In the genomic region with DNA sequence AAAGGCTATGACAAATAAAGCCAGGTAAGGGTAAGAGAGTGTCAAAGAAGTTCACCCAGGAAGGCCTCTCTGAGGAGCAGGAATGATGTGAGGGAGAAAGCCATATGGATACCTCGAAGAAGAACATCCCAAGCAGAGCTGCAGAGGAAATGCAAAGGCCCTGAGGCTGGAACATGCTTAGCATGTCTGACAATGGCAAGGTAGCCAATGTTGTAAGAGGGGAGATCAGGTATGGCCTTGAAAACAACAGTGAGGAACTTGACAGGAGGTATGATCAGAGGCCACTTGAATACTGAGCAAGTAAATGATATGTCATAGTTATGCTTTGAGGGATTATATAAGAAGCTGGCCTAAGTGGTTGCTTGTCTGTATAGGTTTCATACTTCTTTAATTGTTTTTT, we compare ENCODE assay signal across 12 cellular contexts. TPM values are rescaled to one million over a fixed set of nuclear protein-coding genes. Genes with fewer than 3 reads are reported as not detected.
DNase-seq lines count a peak whose midpoint lies in the region; ATAC-seq and TF ChIP-seq lines count a peak whose summit lies in the region.
"Had no signal": no experiment of that assay in that cellular context is flagged by ENCODE, and none has a peak within 500 bp of the region (broad histone marks: within the 10 kb centered on the region; RNA-seq: fewer than 3 reads in every experiment).

No MANE protein-coding gene starts in this region.

- peaks cover 5% of the 10 kb centered on the region for H3K79me2 ChIP-seq in mesendoderm (ENCODE audit: control insufficient read depth, insufficient read depth, low read length)
- H3K79me2 ChIP-seq: parathyroid adenoma had no signal

- POLR2A ChIA-PET in CD8-positive, alpha-beta memory T cell (lab: Charles Lee) = no interaction called here
- POLR2A ChIA-PET in T-cell (lab: Charles Lee) = no interaction called here

- H3K23ac ChIP-seq in mesendoderm (ENCODE audit: low read length) = no peak overlapping the region

- DNase-seq in AG10803 (ENCODE audit: low read depth) = no peak
- no peak for DNase-seq in CD8-positive, alpha-beta memory T cell
- DNase-seq in T-cell = no peak
- DNase-seq in mesendoderm = peak; percentile 44
- DNase-seq in NCI-H146 treated with DMSO at 0.1 percent for 48 hours (lab: John Stamatoyannopoulos, UW; ENCODE audit: unreplicated experiment) = no peak
- DNase-seq in SIG-M5 treated with dmso at 0.1 percent for 504 hours (lab: John Stamatoyannopoulos, UW; ENCODE audit: unreplicated experiment) = no peak
- DNase-seq in cerebellar nuclear complex (lab: John Stamatoyannopoulos, UW) = no peak
- DNase-seq: NCI-H1105, SJCRH30, spleen had no signal

- H3K27ac ChIP-seq in CD8-positive, alpha-beta memory T cell (ENCODE audit: low read depth, low read length) = no peak overlapping the region
- H3K27ac ChIP-seq in mesendoderm (ENCODE audit: low read depth, low read length) = no peak overlapping the region
- H3K27ac ChIP-seq: C4-2B, parathyroid adenoma, SJCRH30, spleen had no signal

- peaks cover 6% of the 10 kb centered on the region for H3K79me1 ChIP-seq in mesendoderm (ENCODE audit: low read length)

- H3K27ac Mint-ChIP-seq in CD8-positive, alpha-beta memory T cell = peak overlapping the region in 5 of 8 donors; percentile 6 to 48 (median 27)
- H3K27ac Mint-ChIP-seq in T-cell = peak overlapping the region; percentile 6 to 46

- no peak overlapping the region for H2AK5ac ChIP-seq in mesendoderm (ENCODE audit: low read length)

- WGBS in mesendoderm (ENCODE audit: extremely low coverage, insufficient coverage, low lambda C conversion rate) = no CpG with 5 or more reads among the region's 1 CpG

- CTCF ChIA-PET in CD8-positive, alpha-beta memory T cell (lab: Charles Lee) = no interaction called here
- CTCF ChIA-PET in T-cell (lab: Charles Lee) = no interaction called here

- H2BK120ac ChIP-seq in mesendoderm (ENCODE audit: low read depth, low read length) = no peak overlapping the region

- no peak overlapping the region for H3K9ac ChIP-seq in mesendoderm (ENCODE audit: low read length)
- H3K9ac ChIP-seq: parathyroid adenoma had no signal

- no peak for TF ChIP-seq CTCF in AG10803 (conservative IDR thresholded peaks at IDR 0.05; ENCODE audit: low read length)

- peaks cover 45% of the 10 kb centered on the region for H3K4me1 ChIP-seq in CD8-positive, alpha-beta memory T cell (ENCODE audit: insufficient read depth, low read length)
- H3K4me1 ChIP-seq in mesendoderm (ENCODE audit: control insufficient read depth, low read depth, low read length) = peaks cover 2% of the 10 kb centered on the region
- H3K4me1 ChIP-seq: parathyroid adenoma had no signal

- no peak overlapping the region for H3K4me2 ChIP-seq in mesendoderm (ENCODE audit: low read length)

- no peaks in the 10 kb centered on the region for H3K9me3 ChIP-seq in CD8-positive, alpha-beta memory T cell (ENCODE audit: low read length)
- H3K9me3 ChIP-seq: SJCRH30, spleen had no signal

- H3K27me3 Mint-ChIP-seq in CD8-positive, alpha-beta memory T cell = peaks cover 0 to 6% of the 10 kb centered on the region in 2 donors
- H3K27me3 Mint-ChIP-seq in T-cell = no peaks in the 10 kb centered on the region

- no peak overlapping the region for H4K5ac ChIP-seq in mesendoderm (ENCODE audit: low read length)

- H3K56ac ChIP-seq in mesendoderm (ENCODE audit: low read length) = no peak overlapping the region

- H3K27me3 ChIP-seq in CD8-positive, alpha-beta memory T cell (ENCODE audit: insufficient read depth, low read length, poor library complexity, severe bottlenecking) = no peaks in the 10 kb centered on the region
- no peaks in the 10 kb centered on the region for H3K27me3 ChIP-seq in mesendoderm (ENCODE audit: insufficient read depth, low read length, poor library complexity)
- H3K27me3 ChIP-seq: SJCRH30, spleen had no signal

- H3K36me3 ChIP-seq in CD8-positive, alpha-beta memory T cell (ENCODE audit: insufficient read depth, low read length) = no peaks in the 10 kb centered on the region
- H3K36me3 ChIP-seq in mesendoderm (ENCODE audit: control insufficient read depth, insufficient read depth, low read length) = no peaks in the 10 kb centered on the region
- H3K36me3 ChIP-seq: SJCRH30, spleen had no signal

- H3K4ac ChIP-seq in mesendoderm (ENCODE audit: low read depth, low read length) = no peak overlapping the region

- no peak for ATAC-seq in T-cell (replicated peaks in 1 of 4)

- H3K18ac ChIP-seq in mesendoderm (ENCODE audit: low read length) = no peak overlapping the region

- H3K9me3 Mint-ChIP-seq in CD8-positive, alpha-beta memory T cell = peaks cover 0 to 1% (median 0%) of the 10 kb centered on the region in 5 donors
- no peaks in the 10 kb centered on the region for H3K9me3 Mint-ChIP-seq in T-cell

- no peak overlapping the region for H2BK15ac ChIP-seq in mesendoderm (replicated peaks; ENCODE audit: low read depth)

- peak overlapping the region; percentile 4 to 62 (median 27) for H3K4me3 Mint-ChIP-seq in CD8-positive, alpha-beta memory T cell
- peak overlapping the region in 2 of 3 donors; percentile 22 to 25 for H3K4me3 Mint-ChIP-seq in T-cell

- H3K4me1 Mint-ChIP-seq in CD8-positive, alpha-beta memory T cell = peaks cover 65 to 87% (median 80%) of the 10 kb centered on the region in 3 donors
- peaks cover 71 to 75% (median 72%) of the 10 kb centered on the region in 3 donors for H3K4me1 Mint-ChIP-seq in T-cell

- no peak overlapping the region for H4K8ac ChIP-seq in mesendoderm (ENCODE audit: low read depth, low read length)

- peaks cover 0 to 16% (median 5%) of the 10 kb centered on the region in 3 donors for H3K36me3 Mint-ChIP-seq in CD8-positive, alpha-beta memory T cell
- H3K36me3 Mint-ChIP-seq in T-cell = peaks cover 7% of the 10 kb centered on the region

- no peak overlapping the region for H2BK5ac ChIP-seq in mesendoderm (ENCODE audit: low read length)

- H3K4me3 ChIP-seq in AG10803 (ENCODE audit: low read length) (peak overlapping the region; percentile 95; the same call in 1 of the 2 replicates), mesendoderm (ENCODE audit: low read length) (no peak overlapping the region)
- H3K4me3 ChIP-seq in CD8-positive, alpha-beta memory T cell (ENCODE audit: low read length) = no peak overlapping the region
- H3K4me3 ChIP-seq: SJCRH30, spleen had no signal

RNA-seq across cellular contexts. Expression of a gene that starts 3.8 kb away (rescaled TPM):
- 10 to 100 TPM; 25.7 to 29.1 TPM for total RNA-seq in CD8-positive, alpha-beta memory T cell
- polyA plus RNA-seq in CD8-positive, alpha-beta memory T cell = 18.1 TPM
- total RNA-seq in T-cell = 10 to 100 TPM; 19.0 to 28.9 (median 21.8) TPM
- polyA plus RNA-seq in mesendoderm (2013, experiment 1 of 2) = 8.8 TPM
- 9.0 TPM for polyA plus RNA-seq in mesendoderm (2013, experiment 2 of 2)

RNA-seq across cellular contexts. Expression of a gene that starts 15.3 kb away (rescaled TPM):
- total RNA-seq in CD8-positive, alpha-beta memory T cell = 10 to 100 TPM; 72.8 to 74.5 TPM
- polyA plus RNA-seq in CD8-positive, alpha-beta memory T cell = 65.2 TPM
- total RNA-seq in T-cell = 10 to 100 TPM; 63.6 to 72.3 (median 69.7) TPM
- polyA plus RNA-seq in mesendoderm (2013, experiment 1 of 2) = 88.7 TPM
- 88.0 TPM for polyA plus RNA-seq in mesendoderm (2013, experiment 2 of 2)
